21 cellular contexts compared by ENCODE assay signal in the genomic region with DNA sequence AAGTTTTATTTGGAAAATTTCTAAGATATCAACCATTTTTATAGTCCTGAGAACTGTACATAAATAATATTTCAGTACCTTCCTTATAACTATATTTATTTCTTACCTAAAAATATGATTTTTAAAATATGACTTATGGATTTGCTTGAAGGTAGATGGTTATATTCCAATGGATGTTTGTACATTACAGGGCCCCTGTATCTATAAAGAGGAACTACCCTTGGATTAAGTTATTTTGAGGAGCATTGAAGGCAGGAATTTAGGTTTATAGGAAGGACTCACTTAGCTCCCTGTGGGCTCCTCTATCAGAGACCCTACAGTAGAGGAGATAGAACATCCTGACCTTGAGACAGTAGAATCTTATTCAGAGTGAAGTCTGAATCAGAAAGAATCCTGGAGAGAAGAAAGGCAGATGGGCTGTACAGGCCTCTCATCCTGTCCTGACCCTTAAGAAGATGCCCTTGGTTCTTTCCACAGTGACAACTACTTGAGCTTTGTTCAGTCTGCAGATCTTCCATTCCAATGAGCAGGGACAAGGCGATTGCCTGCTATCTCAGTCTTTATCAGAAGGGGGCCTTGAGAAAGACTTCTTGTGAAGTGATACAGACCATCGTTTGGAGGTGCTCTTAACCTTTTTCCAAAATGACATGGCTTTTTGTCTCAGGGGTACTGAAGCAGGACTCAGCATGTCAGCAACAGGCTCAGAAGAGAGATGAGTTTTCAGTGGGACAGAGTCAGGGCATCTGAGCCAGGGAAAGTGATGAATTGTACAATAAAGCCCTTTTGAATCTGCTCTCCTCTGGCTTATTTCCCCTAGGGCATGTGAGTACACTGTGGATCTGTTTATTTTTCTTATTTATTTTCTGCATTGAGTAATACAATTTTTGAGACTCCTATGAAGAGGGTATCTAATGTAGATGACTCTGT. TPM values are rescaled to one million over a fixed set of nuclear protein-coding genes. Genes with fewer than 3 reads are reported as not detected.
DNase-seq lines count a peak whose midpoint lies in the region; ATAC-seq and TF ChIP-seq lines count a peak whose summit lies in the region.
"Had no signal": no experiment of that assay in that cellular context is flagged by ENCODE, and none has a peak within 500 bp of the region (broad histone marks: within the 10 kb centered on the region; RNA-seq: fewer than 3 reads in every experiment).

No MANE protein-coding gene starts in this region.

- H3K79me1 ChIP-seq in IMR-90 (ENCODE audit: low read depth in 1 of 2, low read length in 2 of 2): no peaks in the 10 kb centered on the region

- no peak overlapping the region for H4K5ac ChIP-seq in IMR-90 (ENCODE audit: low read depth, low read length)

- TF ChIP-seq CTCF in GM10248 (IDR thresholded peaks at IDR 0.05; ENCODE audit: control extremely low read depth, extremely low read depth, low read depth, missing control alignments) (no peak), IMR-90 (conservative IDR thresholded peaks at IDR 0.05; ENCODE audit: low read depth, low read length) (no peak)

- no peak overlapping the region for H3K4me3 ChIP-seq in IMR-90 (ENCODE audit: insufficient read depth, low read depth, low read length)
- H3K4me3 ChIP-seq: breast epithelium, spleen had no signal

- H2BK20ac ChIP-seq in IMR-90 (ENCODE audit: low read depth, low read length): no peak overlapping the region

- dilution Hi-C loops in IMR-90 (cut with HindIII; ENCODE audit: low sequenced_read_pairs, unreplicated experiment): no loop called here

- H2BK5ac ChIP-seq in IMR-90 (ENCODE audit: low read depth, low read length, poor library complexity, severe bottlenecking): no peak overlapping the region

- H2AK9ac ChIP-seq in IMR-90 (replicated peaks; ENCODE audit: low read depth, low read length, poor library complexity): no peak overlapping the region

- TF ChIP-seq RAD21 in IMR-90 (IDR thresholded peaks at IDR 0.05; ENCODE audit: low read length): no peak

- no peaks in the 10 kb centered on the region for H3K9me3 Mint-ChIP-seq in central memory CD8-positive, alpha-beta T cell

- no peaks in the 10 kb centered on the region for H3K27me3 Mint-ChIP-seq in central memory CD8-positive, alpha-beta T cell
- H3K27me3 Mint-ChIP-seq: activated naive CD8-positive, alpha-beta T cell treated with anti-CD3 and anti-CD28 coated beads, Interleukin-2, amount 50 U/mL, for 24 hours; CD4-positive, CD25-positive, alpha-beta regulatory T cell had no signal

- no peaks in the 10 kb centered on the region for H3K9me1 ChIP-seq in IMR-90 (ENCODE audit: insufficient read depth, low read length)

- H3K27me3 ChIP-seq in IMR-90 (ENCODE audit: control insufficient read depth, insufficient read depth, low read length): no peaks in the 10 kb centered on the region
- H3K27me3 ChIP-seq: breast epithelium, spleen had no signal

- no peak overlapping the region for H2BK120ac ChIP-seq in IMR-90 (ENCODE audit: low read depth, low read length)

- no peak overlapping the region for H4K91ac ChIP-seq in IMR-90 (ENCODE audit: insufficient read depth, low read depth, low read length)

- TF ChIP-seq POLR2A in IMR-90 (IDR thresholded peaks at IDR 0.05; ENCODE audit: low read depth, low read length): no peak

- H4K8ac ChIP-seq in IMR-90 (ENCODE audit: low read depth in 2 of 2, low read length in 2 of 2): no peak overlapping the region

- no peak overlapping the region for H3K27ac ChIP-seq in IMR-90 (ENCODE audit: insufficient read depth, low read length)
- H3K27ac ChIP-seq: breast epithelium, HL-60, spleen had no signal

- no peak overlapping the region for H2AFZ ChIP-seq in IMR-90 (replicated peaks; ENCODE audit: low read length, poor library complexity)

- no peaks in the 10 kb centered on the region for H3K4me1 Mint-ChIP-seq in central memory CD8-positive, alpha-beta T cell
- H3K4me1 Mint-ChIP-seq: activated naive CD8-positive, alpha-beta T cell treated with anti-CD3 and anti-CD28 coated beads, Interleukin-2, amount 50 U/mL, for 24 hours had no signal

- no peak overlapping the region for H3K23ac ChIP-seq in IMR-90 (ENCODE audit: low read depth, low read length)

- peak overlapping the region; percentile 29 for H3K27ac Mint-ChIP-seq in central memory CD8-positive, alpha-beta T cell (ENCODE audit: low read depth)
- H3K27ac Mint-ChIP-seq: activated naive CD8-positive, alpha-beta T cell treated with anti-CD3 and anti-CD28 coated beads, Interleukin-2, amount 50 U/mL, for 24 hours; activated T-helper 2 cell treated with anti-CD3 and anti-CD28 coated beads, Interferon-gamma antibody, Interleukin-2, Interleukin-4, amounts not matched to agents 10 μg/mL and 5 μg/mL and 100 μg/mL, durations not matched to agents 14 hours and 24 hours and 36 hours had no signal

- no peak overlapping the region for H2AK5ac ChIP-seq in IMR-90 (ENCODE audit: low read depth, low read length)

- no peaks in the 10 kb centered on the region for H3K9me3 ChIP-seq in IMR-90 (ENCODE audit: control insufficient read depth, insufficient read depth, low read length)
- H3K9me3 ChIP-seq: breast epithelium had no signal

- no peak overlapping the region for H2BK15ac ChIP-seq in IMR-90 (ENCODE audit: low read depth, low read length)

- no peaks in the 10 kb centered on the region for H4K20me1 ChIP-seq in IMR-90 (ENCODE audit: insufficient read depth, low read length)

- H3K4me3 Mint-ChIP-seq in central memory CD8-positive, alpha-beta T cell: no peak overlapping the region
- H3K4me3 Mint-ChIP-seq: activated naive CD8-positive, alpha-beta T cell treated with anti-CD3 and anti-CD28 coated beads, Interleukin-2, amount 50 U/mL, for 24 hours; CD4-positive, CD25-positive, alpha-beta regulatory T cell had no signal

- peak; percentile 2 for DNase-seq in GM10248 (ENCODE audit: extremely low spot score)
- no peak for DNase-seq in IMR-90
- no peak for DNase-seq in central memory CD8-positive, alpha-beta T cell (ENCODE audit: low spot score in 2 of 2)
- DNase-seq in pons (ENCODE audit: low spot score): peak; percentile 61
- DNase-seq in NCI-H1930 (lab: John Stamatoyannopoulos, UW): no peak
- no peak for DNase-seq in NOMO-1 (lab: John Stamatoyannopoulos, UW; ENCODE audit: unreplicated experiment in 2 of 2)
- no peak for DNase-seq in NCI-H2171 treated with DMSO at 0.1 percent for 48 hours (lab: John Stamatoyannopoulos, UW)
- no peak for DNase-seq in NCI-H187 (lab: John Stamatoyannopoulos, UW)
- DNase-seq: activated CD4-positive, alpha-beta T cell treated with anti-CD3 and anti-CD28 coated beads for 4 hours; activated naive CD8-positive, alpha-beta T cell treated with anti-CD3 and anti-CD28 coated beads, Interleukin-2, amount 50 U/mL, for 24 hours; CD4-positive, CD25-positive, alpha-beta regulatory T cell; left cardiac atrium; NCI-H2029; NCI-H446; spleen had no signal

- no peak overlapping the region for H3K4me2 ChIP-seq in IMR-90 (ENCODE audit: low read depth, low read length)

- intact Hi-C loops in IMR-90 (cut with micrococcal nuclease): no loop called here

- ATAC-seq in IMR-90 (ENCODE audit: low read depth): peak; percentile 62
- ATAC-seq in central memory CD8-positive, alpha-beta T cell (replicated peaks; ENCODE audit: extremely low read depth, poor library complexity, severe bottlenecking): no peak
- ATAC-seq: activated naive CD8-positive, alpha-beta T cell treated with anti-CD3 and anti-CD28 coated beads, Interleukin-2, amount 50 U/mL, for 24 hours; left cardiac atrium had no signal

- no peak overlapping the region for H3K56ac ChIP-seq in IMR-90 (ENCODE audit: extremely low read depth, insufficient read depth, low read length)

- H3K36me3 ChIP-seq in IMR-90 (ENCODE audit: control insufficient read depth, insufficient read depth, low read length): no peaks in the 10 kb centered on the region; the same call in 1 of the 2 replicates
- H3K36me3 ChIP-seq: breast epithelium had no signal

- in situ Hi-C loops in IMR-90 (cut with MboI; ENCODE audit: low sequenced_read_pairs): no loop called here

- H3K4ac ChIP-seq in IMR-90 (ENCODE audit: low read depth, low read length): no peak overlapping the region

- no peak overlapping the region for H3K18ac ChIP-seq in IMR-90 (ENCODE audit: low read depth, low read length)

- POLR2A ChIA-PET in GM10248 (lab: Yijun Ruan, JAX) (interaction anchor here (0.8 kb wide), 1 partner anchor 122 kb away, joined by 3 read pairs; no protein-coding TSS in a partner anchor), IMR-90 (lab: Charles Lee; ENCODE audit: unreplicated experiment) (no interaction called here)

- no peak overlapping the region for H3K14ac ChIP-seq in IMR-90 (replicated peaks; ENCODE audit: low read depth, low read length)

- H3K36me3 Mint-ChIP-seq in central memory CD8-positive, alpha-beta T cell (ENCODE audit: insufficient read depth): peaks cover 8% of the 10 kb centered on the region

- CTCF ChIA-PET in GM10248 (lab: Yijun Ruan, JAX) (interaction anchor here (0.9 to 4.0 kb wide), 6 partner anchors 10 to 244 kb away, joined by 3 to 28 read pairs (median 3); no protein-coding TSS in a partner anchor), IMR-90 (lab: Yijun Ruan, JAX) (interaction anchor here (1.2 kb wide), 1 partner anchor 14 kb away, joined by 3 read pairs; no protein-coding TSS in a partner anchor)

- no TSS peak for BruUV-seq in IMR-90 (replicated peaks; lab: Mats Ljungman, UMichigan)

- H3K9ac ChIP-seq in IMR-90 (ENCODE audit: low read depth, low read length): no peak overlapping the region

- WGBS in IMR-90 (ENCODE audit: extremely low coverage in 2 of 2, insufficient read length in 1 of 2), 2 experiments: 60% methylated on average over 1 of the region's 2 CpGs; no CpG with 5 or more reads in 1 of the 2 experiments

- H3K4me1 ChIP-seq in IMR-90 (ENCODE audit: control insufficient read depth, insufficient read depth, low read length): no peaks in the 10 kb centered on the region
- H3K4me1 ChIP-seq: breast epithelium, spleen had no signal

TF ChIP-seq in IMR-90, 13 proteins besides CTCF, POLR2A, EP300 and RAD21 (continues in another document):
- TF ChIP-seq BHLHE40 (IDR thresholded peaks at IDR 0.05; ENCODE audit: low read depth, low read length): no peak
- TF ChIP-seq MAZ (IDR thresholded peaks at IDR 0.05; ENCODE audit: borderline replicate concordance, low read depth, low read length): no peak
- no peak for TF ChIP-seq RFX5 (IDR thresholded peaks at IDR 0.05; ENCODE audit: low read depth, low read length)
- TF ChIP-seq CEBPB (IDR thresholded peaks at IDR 0.05; ENCODE audit: low read depth, low read length): no peak
- TF ChIP-seq RCOR1 (IDR thresholded peaks at IDR 0.05; ENCODE audit: insufficient replicate concordance, low read length): no peak
- no peak for TF ChIP-seq MXI1 (IDR thresholded peaks at IDR 0.05; ENCODE audit: borderline replicate concordance, low read depth, low read length)
- no peak for TF ChIP-seq NFE2L2 (IDR thresholded peaks at IDR 0.05; ENCODE audit: low read depth, low read length)

RNA-seq across cellular contexts. Expression of a gene that starts 20.9 kb away (rescaled TPM):
- total RNA-seq in IMR-90 (2012; rRNA removed): not detected in 2 replicates
- not detected in 2 replicates for polyA plus RNA-seq in IMR-90 (2012; rRNA removed)
- not detected in 2 replicates for polyA plus RNA-seq in IMR-90 (2012; cell fraction: cytosol; rRNA removed)
- 0.03 and 0.08 TPM in 2 replicates for polyA plus RNA-seq in IMR-90 (2012; cell fraction: nucleus; rRNA removed; ENCODE audit: low replicate concordance)
- total RNA-seq: CD4-positive, CD25-positive, alpha-beta regulatory T cell; dermis microvascular lymphatic vessel endothelial cell; epithelial cell of proximal tubule; H4 had no signal

RNA-seq across cellular contexts. Expression of a gene that starts 49.4 kb away (rescaled TPM):
- 0.18 TPM in 1 of 2 replicates, not detected in the other for total RNA-seq in IMR-90 (2012; rRNA removed)
- polyA plus RNA-seq in IMR-90 (2012; rRNA removed): 0.05 and 0.09 TPM in 2 replicates
- 0.10 TPM in 1 of 2 replicates, not detected in the other for polyA plus RNA-seq in IMR-90 (2012; cell fraction: cytosol; rRNA removed)
- 0.18 and 0.31 TPM in 2 replicates for polyA plus RNA-seq in IMR-90 (2012; cell fraction: nucleus; rRNA removed; ENCODE audit: low replicate concordance)
- total RNA-seq: CD4-positive, CD25-positive, alpha-beta regulatory T cell; dermis microvascular lymphatic vessel endothelial cell; H4 had no signal

Comparison
In these comparisons a context has a peak if more than half of its experiments do, and no peak if none do; other contexts are left out.
1. DNase-seq: peak in GM10248 (single experiment) and pons (single experiment); none in IMR-90 (single experiment), central memory CD8-positive, alpha-beta T cell (0 of 2), NCI-H1930 (0 of 2), NOMO-1 (0 of 2), NCI-H2171 treated with DMSO at 0.1 percent for 48 hours (single experiment) and NCI-H187 (0 of 2).